1 cellular context compared by ENCODE assay signal in the genomic region with DNA sequence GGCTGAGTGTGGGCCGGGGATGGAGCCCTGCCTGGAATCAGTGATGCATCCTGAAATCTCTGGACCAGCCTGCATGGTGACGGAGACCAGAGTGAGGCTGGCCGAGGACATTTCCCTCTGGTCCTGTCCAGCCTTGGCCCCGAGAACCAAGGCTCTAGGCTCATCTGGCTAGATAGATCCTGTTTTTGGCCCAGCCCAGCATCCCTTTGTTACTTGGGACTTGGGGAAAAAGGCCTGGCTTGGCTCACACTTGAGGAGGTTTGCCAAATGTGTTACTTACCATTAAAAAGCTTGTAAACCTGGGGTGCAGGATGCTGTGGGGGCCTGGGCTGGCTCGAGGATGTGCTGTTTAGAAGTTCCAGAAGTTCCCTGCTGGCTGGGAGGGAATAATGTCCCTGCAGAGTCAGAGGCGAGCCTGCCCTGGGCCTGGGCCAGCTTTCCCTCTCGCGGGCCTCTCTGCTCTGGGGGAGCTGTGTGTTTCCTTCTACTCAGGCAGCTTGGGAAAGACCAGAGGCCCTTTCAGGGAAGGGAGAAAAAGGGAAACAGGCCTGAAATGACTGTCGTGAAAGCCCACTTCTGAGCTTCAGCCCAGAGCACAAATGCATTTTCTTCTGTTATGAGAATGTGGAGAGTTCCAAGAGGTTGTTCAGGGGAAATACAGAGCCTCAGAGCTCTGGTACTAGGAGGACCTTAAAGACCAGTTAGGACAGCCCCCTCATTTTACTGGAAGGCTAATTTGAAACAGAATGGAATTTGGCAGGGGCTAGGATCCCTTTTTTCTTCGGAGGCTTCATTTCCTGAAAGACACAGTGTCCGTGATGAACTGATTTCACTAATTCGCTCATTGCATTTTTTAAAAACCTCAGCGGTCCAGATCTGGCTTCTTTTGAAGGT.
TF ChIP-seq lines count a peak whose summit lies in the region.

No MANE protein-coding gene starts in this region.

TF ChIP-seq in GM23338, 12 proteins besides CTCF, POLR2A, EP300 and RAD21 (continued from another document):
- TF ChIP-seq, protein P1, sequence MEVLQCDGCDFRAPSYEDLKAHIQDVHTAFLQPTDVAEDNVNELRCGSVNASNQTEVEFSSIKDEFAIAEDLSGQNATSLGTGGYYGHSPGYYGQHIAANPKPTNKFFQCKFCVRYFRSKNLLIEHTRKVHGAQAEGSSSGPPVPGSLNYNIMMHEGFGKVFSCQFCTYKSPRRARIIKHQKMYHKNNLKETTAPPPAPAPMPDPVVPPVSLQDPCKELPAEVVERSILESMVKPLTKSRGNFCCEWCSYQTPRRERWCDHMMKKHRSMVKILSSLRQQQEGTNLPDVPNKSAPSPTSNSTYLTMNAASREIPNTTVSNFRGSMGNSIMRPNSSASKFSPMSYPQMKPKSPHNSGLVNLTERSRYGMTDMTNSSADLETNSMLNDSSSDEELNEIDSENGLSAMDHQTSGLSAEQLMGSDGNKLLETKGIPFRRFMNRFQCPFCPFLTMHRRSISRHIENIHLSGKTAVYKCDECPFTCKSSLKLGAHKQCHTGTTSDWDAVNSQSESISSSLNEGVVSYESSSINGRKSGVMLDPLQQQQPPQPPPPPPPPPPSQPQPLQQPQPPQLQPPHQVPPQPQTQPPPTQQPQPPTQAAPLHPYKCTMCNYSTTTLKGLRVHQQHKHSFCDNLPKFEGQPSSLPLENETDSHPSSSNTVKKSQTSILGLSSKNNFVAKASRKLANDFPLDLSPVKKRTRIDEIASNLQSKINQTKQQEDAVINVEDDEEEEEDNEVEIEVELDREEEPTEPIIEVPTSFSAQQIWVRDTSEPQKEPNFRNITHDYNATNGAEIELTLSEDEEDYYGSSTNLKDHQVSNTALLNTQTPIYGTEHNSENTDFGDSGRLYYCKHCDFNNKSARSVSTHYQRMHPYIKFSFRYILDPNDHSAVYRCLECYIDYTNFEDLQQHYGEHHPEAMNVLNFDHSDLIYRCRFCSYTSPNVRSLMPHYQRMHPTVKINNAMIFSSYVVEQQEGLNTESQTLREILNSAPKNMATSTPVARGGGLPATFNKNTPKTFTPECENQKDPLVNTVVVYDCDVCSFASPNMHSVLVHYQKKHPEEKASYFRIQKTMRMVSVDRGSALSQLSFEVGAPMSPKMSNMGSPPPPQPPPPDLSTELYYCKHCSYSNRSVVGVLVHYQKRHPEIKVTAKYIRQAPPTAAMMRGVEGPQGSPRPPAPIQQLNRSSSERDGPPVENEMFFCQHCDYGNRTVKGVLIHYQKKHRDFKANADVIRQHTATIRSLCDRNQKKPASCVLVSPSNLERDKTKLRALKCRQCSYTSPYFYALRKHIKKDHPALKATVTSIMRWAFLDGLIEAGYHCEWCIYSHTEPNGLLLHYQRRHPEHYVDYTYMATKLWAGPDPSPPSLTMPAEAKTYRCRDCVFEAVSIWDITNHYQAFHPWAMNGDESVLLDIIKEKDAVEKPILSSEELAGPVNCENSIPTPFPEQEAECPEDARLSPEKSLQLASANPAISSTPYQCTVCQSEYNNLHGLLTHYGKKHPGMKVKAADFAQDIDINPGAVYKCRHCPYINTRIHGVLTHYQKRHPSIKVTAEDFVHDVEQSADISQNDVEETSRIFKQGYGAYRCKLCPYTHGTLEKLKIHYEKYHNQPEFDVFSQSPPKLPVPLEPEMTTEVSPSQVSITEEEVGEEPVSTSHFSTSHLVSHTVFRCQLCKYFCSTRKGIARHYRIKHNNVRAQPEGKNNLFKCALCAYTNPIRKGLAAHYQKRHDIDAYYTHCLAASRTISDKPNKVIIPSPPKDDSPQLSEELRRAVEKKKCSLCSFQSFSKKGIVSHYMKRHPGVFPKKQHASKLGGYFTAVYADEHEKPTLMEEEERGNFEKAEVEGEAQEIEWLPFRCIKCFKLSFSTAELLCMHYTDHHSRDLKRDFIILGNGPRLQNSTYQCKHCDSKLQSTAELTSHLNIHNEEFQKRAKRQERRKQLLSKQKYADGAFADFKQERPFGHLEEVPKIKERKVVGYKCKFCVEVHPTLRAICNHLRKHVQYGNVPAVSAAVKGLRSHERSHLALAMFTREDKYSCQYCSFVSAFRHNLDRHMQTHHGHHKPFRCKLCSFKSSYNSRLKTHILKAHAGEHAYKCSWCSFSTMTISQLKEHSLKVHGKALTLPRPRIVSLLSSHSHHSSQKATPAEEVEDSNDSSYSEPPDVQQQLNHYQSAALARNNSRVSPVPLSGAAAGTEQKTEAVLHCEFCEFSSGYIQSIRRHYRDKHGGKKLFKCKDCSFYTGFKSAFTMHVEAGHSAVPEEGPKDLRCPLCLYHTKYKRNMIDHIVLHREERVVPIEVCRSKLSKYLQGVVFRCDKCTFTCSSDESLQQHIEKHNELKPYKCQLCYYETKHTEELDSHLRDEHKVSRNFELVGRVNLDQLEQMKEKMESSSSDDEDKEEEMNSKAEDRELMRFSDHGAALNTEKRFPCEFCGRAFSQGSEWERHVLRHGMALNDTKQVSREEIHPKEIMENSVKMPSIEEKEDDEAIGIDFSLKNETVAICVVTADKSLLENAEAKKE (CRISPR knock-in tag; IDR thresholded peaks at IDR 0.05), result no peak
- TF ChIP-seq POLR2AphosphoS5 (IDR thresholded peaks at IDR 0.05; ENCODE audit: low read depth) (no peak), STAT1 (IDR thresholded peaks at IDR 0.05; ENCODE audit: unreplicated experiment) (no peak), EZH2 (IDR thresholded peaks at IDR 0.05; ENCODE audit: low read depth, unreplicated experiment) (no peak), JUNB (IDR thresholded peaks at IDR 0.05; ENCODE audit: unreplicated experiment) (no peak)
- TF ChIP-seq, protein P2, sequence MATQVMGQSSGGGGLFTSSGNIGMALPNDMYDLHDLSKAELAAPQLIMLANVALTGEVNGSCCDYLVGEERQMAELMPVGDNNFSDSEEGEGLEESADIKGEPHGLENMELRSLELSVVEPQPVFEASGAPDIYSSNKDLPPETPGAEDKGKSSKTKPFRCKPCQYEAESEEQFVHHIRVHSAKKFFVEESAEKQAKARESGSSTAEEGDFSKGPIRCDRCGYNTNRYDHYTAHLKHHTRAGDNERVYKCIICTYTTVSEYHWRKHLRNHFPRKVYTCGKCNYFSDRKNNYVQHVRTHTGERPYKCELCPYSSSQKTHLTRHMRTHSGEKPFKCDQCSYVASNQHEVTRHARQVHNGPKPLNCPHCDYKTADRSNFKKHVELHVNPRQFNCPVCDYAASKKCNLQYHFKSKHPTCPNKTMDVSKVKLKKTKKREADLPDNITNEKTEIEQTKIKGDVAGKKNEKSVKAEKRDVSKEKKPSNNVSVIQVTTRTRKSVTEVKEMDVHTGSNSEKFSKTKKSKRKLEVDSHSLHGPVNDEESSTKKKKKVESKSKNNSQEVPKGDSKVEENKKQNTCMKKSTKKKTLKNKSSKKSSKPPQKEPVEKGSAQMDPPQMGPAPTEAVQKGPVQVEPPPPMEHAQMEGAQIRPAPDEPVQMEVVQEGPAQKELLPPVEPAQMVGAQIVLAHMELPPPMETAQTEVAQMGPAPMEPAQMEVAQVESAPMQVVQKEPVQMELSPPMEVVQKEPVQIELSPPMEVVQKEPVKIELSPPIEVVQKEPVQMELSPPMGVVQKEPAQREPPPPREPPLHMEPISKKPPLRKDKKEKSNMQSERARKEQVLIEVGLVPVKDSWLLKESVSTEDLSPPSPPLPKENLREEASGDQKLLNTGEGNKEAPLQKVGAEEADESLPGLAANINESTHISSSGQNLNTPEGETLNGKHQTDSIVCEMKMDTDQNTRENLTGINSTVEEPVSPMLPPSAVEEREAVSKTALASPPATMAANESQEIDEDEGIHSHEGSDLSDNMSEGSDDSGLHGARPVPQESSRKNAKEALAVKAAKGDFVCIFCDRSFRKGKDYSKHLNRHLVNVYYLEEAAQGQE (IDR thresholded peaks at IDR 0.05; ENCODE audit: unreplicated experiment), result no peak
- TF ChIP-seq, protein P3, sequence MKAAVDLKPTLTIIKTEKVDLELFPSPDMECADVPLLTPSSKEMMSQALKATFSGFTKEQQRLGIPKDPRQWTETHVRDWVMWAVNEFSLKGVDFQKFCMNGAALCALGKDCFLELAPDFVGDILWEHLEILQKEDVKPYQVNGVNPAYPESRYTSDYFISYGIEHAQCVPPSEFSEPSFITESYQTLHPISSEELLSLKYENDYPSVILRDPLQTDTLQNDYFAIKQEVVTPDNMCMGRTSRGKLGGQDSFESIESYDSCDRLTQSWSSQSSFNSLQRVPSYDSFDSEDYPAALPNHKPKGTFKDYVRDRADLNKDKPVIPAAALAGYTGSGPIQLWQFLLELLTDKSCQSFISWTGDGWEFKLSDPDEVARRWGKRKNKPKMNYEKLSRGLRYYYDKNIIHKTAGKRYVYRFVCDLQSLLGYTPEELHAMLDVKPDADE (IDR thresholded peaks at IDR 0.05), result no peak
